7 cellular contexts compared by ENCODE assay signal in the genomic region with DNA sequence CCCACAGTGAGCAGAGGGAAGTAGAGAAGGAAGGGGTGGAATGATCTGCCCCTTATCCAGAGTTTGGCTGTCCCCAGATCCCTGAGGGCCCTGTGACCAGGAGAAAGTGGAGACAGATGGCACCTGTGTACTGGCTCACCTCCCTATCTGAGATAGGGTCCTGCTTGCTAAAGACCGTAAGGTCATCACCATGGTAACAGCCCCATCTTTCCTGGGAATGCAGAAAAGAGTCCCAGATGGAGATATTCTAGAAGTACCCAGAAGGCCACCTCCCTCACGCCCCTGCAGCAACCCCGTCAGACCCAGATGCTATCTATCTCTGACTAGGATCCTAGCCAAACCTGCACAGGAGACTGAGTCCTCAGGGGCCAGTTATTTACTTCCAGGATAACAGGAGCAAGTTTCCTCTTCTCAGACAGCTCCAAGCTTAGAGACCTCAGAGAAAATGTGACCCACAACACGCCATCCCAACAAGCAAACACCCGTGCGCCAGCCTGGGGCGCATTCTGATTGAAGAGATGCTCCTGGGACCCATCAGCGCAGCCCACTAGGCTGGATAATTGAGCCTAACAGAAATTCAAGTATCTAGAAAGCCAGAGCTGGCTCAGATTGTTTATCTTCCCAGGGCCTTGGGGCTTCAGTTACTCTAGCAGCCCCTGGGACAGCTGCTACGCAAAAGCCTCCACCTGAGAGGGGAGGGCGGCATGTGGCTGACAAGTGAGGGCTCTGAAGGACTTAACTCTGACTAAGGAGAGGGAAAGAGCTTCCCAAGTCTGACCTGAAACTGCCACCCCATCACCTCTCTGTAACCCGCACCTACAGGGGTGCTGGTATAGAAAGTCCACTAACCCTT. TPM values are rescaled to one million over a fixed set of nuclear protein-coding genes. Genes with fewer than 3 reads are reported as not detected.
DNase-seq lines count a peak whose midpoint lies in the region; TF ChIP-seq lines count a peak whose summit lies in the region.
"Had no signal": no experiment of that assay in that cellular context is flagged by ENCODE, and none has a peak within 500 bp of the region (broad histone marks: within the 10 kb centered on the region; RNA-seq: fewer than 3 reads in every experiment).

No MANE protein-coding gene starts in this region.

- no peak overlapping the region for H3K9ac ChIP-seq in endodermal cell (ENCODE audit: extremely low read depth, low read length, poor library complexity, severe bottlenecking)

- H3K36me3 ChIP-seq in endodermal cell (ENCODE audit: control insufficient read depth, insufficient read depth, low read length), result peaks cover 27% of the 10 kb centered on the region

- TF ChIP-seq CTCF in endodermal cell (conservative IDR thresholded peaks at IDR 0.05) (no peak), type B pancreatic cell (conservative IDR thresholded peaks at IDR 0.05) (no peak)

- H3K9me3 ChIP-seq in endodermal cell (ENCODE audit: control insufficient read depth, low read length), result no peaks in the 10 kb centered on the region

- peak overlapping the region; percentile 81 for H3K4me3 Mint-ChIP-seq in activated naive CD4-positive, alpha-beta T cell treated with anti-CD3 and anti-CD28 coated beads, Interleukin-2, amount 10 ng/mL, durations not matched to agents 7 days and 5 days
- H3K4me3 Mint-ChIP-seq in endodermal cell (peak overlapping the region; percentile 70), type B pancreatic cell (peak overlapping the region; percentile 93)

- H3K27ac ChIP-seq in endodermal cell (ENCODE audit: low read depth, low read length), result no peak overlapping the region

- peaks cover 71% of the 10 kb centered on the region for H3K4me1 Mint-ChIP-seq in activated naive CD4-positive, alpha-beta T cell treated with anti-CD3 and anti-CD28 coated beads, Interleukin-2, amount 10 ng/mL, durations not matched to agents 7 days and 5 days
- H3K4me1 Mint-ChIP-seq in endodermal cell, result peaks cover 26% of the 10 kb centered on the region
- H3K4me1 Mint-ChIP-seq in type B pancreatic cell (ENCODE audit: unreplicated experiment), result peaks cover 27% of the 10 kb centered on the region

- H3K27me3 Mint-ChIP-seq in activated naive CD4-positive, alpha-beta T cell treated with anti-CD3 and anti-CD28 coated beads, Interleukin-2, amount 10 ng/mL, durations not matched to agents 7 days and 5 days, result no peaks in the 10 kb centered on the region
- H3K27me3 Mint-ChIP-seq in endodermal cell (ENCODE audit: insufficient read depth) (no peaks in the 10 kb centered on the region), type B pancreatic cell (no peaks in the 10 kb centered on the region)

- 90 to 95% methylated on average over 8 to 11 of the region's 11 CpGs for WGBS in endodermal cell (ENCODE audit: insufficient coverage in 1 of 2, insufficient read length in 1 of 2), 2 experiments

- peak overlapping the region; percentile 98 for H3K27ac Mint-ChIP-seq in activated naive CD4-positive, alpha-beta T cell treated with anti-CD3 and anti-CD28 coated beads, Interleukin-2, amount 10 ng/mL, durations not matched to agents 7 days and 5 days
- no peak overlapping the region for H3K27ac Mint-ChIP-seq in endodermal cell
- H3K27ac Mint-ChIP-seq in type B pancreatic cell, result peak overlapping the region; percentile 63

- H3K9me3 Mint-ChIP-seq in activated naive CD4-positive, alpha-beta T cell treated with anti-CD3 and anti-CD28 coated beads, Interleukin-2, amount 10 ng/mL, durations not matched to agents 7 days and 5 days, result no peaks in the 10 kb centered on the region
- H3K9me3 Mint-ChIP-seq in endodermal cell (no peaks in the 10 kb centered on the region), type B pancreatic cell (no peaks in the 10 kb centered on the region)

- DNase-seq in activated naive CD4-positive, alpha-beta T cell treated with anti-CD3 and anti-CD28 coated beads, Interleukin-2, amount 10 ng/mL, durations not matched to agents 7 days and 5 days, result no peak
- no peak for DNase-seq in activated naive CD4-positive, alpha-beta T cell (lab: John Stamatoyannopoulos, UW)
- DNase-seq in endodermal cell, result no peak
- no peak for DNase-seq in type B pancreatic cell (ENCODE audit: extremely low spot score, unreplicated experiment)
- no peak for DNase-seq in stimulated activated naive CD4-positive, alpha-beta T cell treated with Interleukin-2 at 50 U/mL for 16 hours (lab: John Stamatoyannopoulos, UW)
- no peak for DNase-seq in NCI-H2196 treated with DMSO at 0.1 percent for 48 hours (lab: John Stamatoyannopoulos, UW; ENCODE audit: unreplicated experiment)
- DNase-seq: Right ventricle myocardium superior had no signal

- peak overlapping the region; percentile 82 for H3K4me3 ChIP-seq in endodermal cell (ENCODE audit: low read length)

- H3K27me3 ChIP-seq in endodermal cell (ENCODE audit: control insufficient read depth, insufficient read depth, low read length, poor library complexity, severe bottlenecking), result no peaks in the 10 kb centered on the region

- H3K36me3 Mint-ChIP-seq in activated naive CD4-positive, alpha-beta T cell treated with anti-CD3 and anti-CD28 coated beads, Interleukin-2, amount 10 ng/mL, durations not matched to agents 7 days and 5 days, result peaks cover 45% of the 10 kb centered on the region
- peaks cover 26% of the 10 kb centered on the region for H3K36me3 Mint-ChIP-seq in endodermal cell (ENCODE audit: low read depth)
- H3K36me3 Mint-ChIP-seq in type B pancreatic cell, result no peaks in the 10 kb centered on the region

- CTCF ChIA-PET in activated naive CD4-positive, alpha-beta T cell treated with anti-CD3 and anti-CD28 coated beads, Interleukin-2, amount 10 ng/mL, durations not matched to agents 7 days and 5 days (lab: Charles Lee), result interaction anchor here (1.1 to 2.3 kb wide), 4 partner anchors 14 to 53 kb away, joined by 3 to 9 read pairs (median 6); no protein-coding TSS in a partner anchor

- no peaks in the 10 kb centered on the region for H3K4me1 ChIP-seq in endodermal cell (ENCODE audit: control insufficient read depth, insufficient read depth, low read length)

RNA-seq across cellular contexts. Expression of a gene that starts 1.9 kb away (rescaled TPM):
- total RNA-seq in endodermal cell, result 10 to 100 TPM; 77.7 to 83.8 TPM
- polyA plus RNA-seq in endodermal cell (2013, experiment 1 of 2), result 56.1 TPM
- polyA plus RNA-seq in endodermal cell (2013, experiment 2 of 2), result 46.6 TPM
- total RNA-seq in type B pancreatic cell (ENCODE audit: low replicate concordance), result 59.8 and 82.7 TPM in 2 replicates

RNA-seq across cellular contexts. Expression of a gene that starts 2.0 kb away (rescaled TPM):
- total RNA-seq in endodermal cell, result not detected
- polyA plus RNA-seq in endodermal cell (2013, experiment 1 of 2), result not detected
- polyA plus RNA-seq in endodermal cell (2013, experiment 2 of 2), result not detected
- total RNA-seq in type B pancreatic cell (ENCODE audit: low replicate concordance), result not detected in 2 replicates
- total RNA-seq: Right ventricle myocardium superior had no signal

RNA-seq across cellular contexts. Expression of a gene that starts 7.1 kb away (rescaled TPM):
- 10 to 100 TPM; 16.6 to 30.9 TPM for total RNA-seq in endodermal cell
- polyA plus RNA-seq in endodermal cell (2013, experiment 1 of 2), result 18.9 TPM
- polyA plus RNA-seq in endodermal cell (2013, experiment 2 of 2), result 17.6 TPM
- 15.8 and 16.4 TPM in 2 replicates for total RNA-seq in type B pancreatic cell (ENCODE audit: low replicate concordance)

RNA-seq across cellular contexts. Expression of a gene that starts 37.3 kb away (rescaled TPM):
- total RNA-seq in endodermal cell (not detected), type B pancreatic cell (ENCODE audit: low replicate concordance) (not detected in 2 replicates)
- not detected for polyA plus RNA-seq in endodermal cell (2013, experiment 1 of 2)
- polyA plus RNA-seq in endodermal cell (2013, experiment 2 of 2), result not detected

RNA-seq across cellular contexts. Expression of a gene that starts 55.1 kb away (rescaled TPM):
- 100 to 1,000 TPM; 152 to 164 TPM for total RNA-seq in endodermal cell
- 142 TPM for polyA plus RNA-seq in endodermal cell (2013, experiment 1 of 2)
- 132 TPM for polyA plus RNA-seq in endodermal cell (2013, experiment 2 of 2)
- 110 and 116 TPM in 2 replicates for total RNA-seq in type B pancreatic cell (ENCODE audit: low replicate concordance)
